Comparison of ENCODE assay signal across 20 cellular contexts in genomic region chr5:14200312-14200990, GRCh38.
DNase-seq lines count a peak whose midpoint lies in the region; ATAC-seq and TF ChIP-seq lines count a peak whose summit lies in the region.
"Had no signal": no experiment of that assay in that cellular context is flagged by ENCODE, and none has a peak within 500 bp of the region (broad histone marks: within the 10 kb centered on the region; RNA-seq: fewer than 3 reads in every experiment).

No MANE protein-coding gene starts in this region.

- peaks cover 5% of the 10 kb centered on the region for H3K36me3 Mint-ChIP-seq in stimulated activated memory B cell treated with anti-CD40 and anti-IgM and Interleukin-4, amounts not matched to agents 10 μg/mL and 1 μg/mL and 100 μg/mL, for 72 hours
- H3K36me3 Mint-ChIP-seq: activated naive CD8-positive, alpha-beta T cell treated with anti-CD3 and anti-CD28 coated beads for 36 hours had no signal

- no peak for TF ChIP-seq CTCF in RWPE2 (IDR thresholded peaks at IDR 0.05; ENCODE audit: poor library complexity, severe bottlenecking)

- H3K27me3 Mint-ChIP-seq in stimulated activated memory B cell treated with anti-CD40 and anti-IgM and Interleukin-4, amounts not matched to agents 10 μg/mL and 1 μg/mL and 100 μg/mL, for 72 hours: no peaks in the 10 kb centered on the region

- H3K4me1 Mint-ChIP-seq in stimulated activated memory B cell treated with anti-CD40 and anti-IgM and Interleukin-4, amounts not matched to agents 10 μg/mL and 1 μg/mL and 100 μg/mL, for 72 hours: peaks cover 75% of the 10 kb centered on the region

- H3K9me3 ChIP-seq in RWPE2 (ENCODE audit: severe bottlenecking) (no peaks in the 10 kb centered on the region), muscle layer of colon (ENCODE audit: low read length) (no peaks in the 10 kb centered on the region)
- H3K9me3 ChIP-seq: SK-N-SH, upper lobe of left lung had no signal

- H3K4me1 ChIP-seq in RWPE2 (ENCODE audit: insufficient read depth, poor library complexity, severe bottlenecking) (peaks cover 47% of the 10 kb centered on the region), muscle layer of colon (ENCODE audit: insufficient read depth, low read length) (peaks cover 59% of the 10 kb centered on the region)

- H3K27ac Mint-ChIP-seq in stimulated activated memory B cell treated with anti-CD40 and anti-IgM and Interleukin-4, amounts not matched to agents 10 μg/mL and 1 μg/mL and 100 μg/mL, for 72 hours: peak overlapping the region; percentile 45
- H3K27ac Mint-ChIP-seq: activated naive CD8-positive, alpha-beta T cell treated with anti-CD3 and anti-CD28 coated beads for 36 hours had no signal

- H3K27ac ChIP-seq in RWPE2 (ENCODE audit: poor library complexity, severe bottlenecking) (peak overlapping the region; percentile 99), muscle layer of colon (ENCODE audit: low read depth, low read length) (peak overlapping the region; percentile 7)
- H3K27ac ChIP-seq: 22Rv1, PC-9, upper lobe of left lung had no signal

- no peak overlapping the region for H3K4me3 Mint-ChIP-seq in stimulated activated memory B cell treated with anti-CD40 and anti-IgM and Interleukin-4, amounts not matched to agents 10 μg/mL and 1 μg/mL and 100 μg/mL, for 72 hours
- H3K4me3 Mint-ChIP-seq: activated naive CD8-positive, alpha-beta T cell treated with anti-CD3 and anti-CD28 coated beads for 36 hours had no signal

- peak; percentile 51 for DNase-seq in NCI-H146 treated with DMSO at 0.1 percent for 48 hours (lab: John Stamatoyannopoulos, UW; ENCODE audit: unreplicated experiment)
- DNase-seq in NCI-H146 (lab: John Stamatoyannopoulos, UW): no peak
- no peak for DNase-seq in RWPE2 (ENCODE audit: low spot score)
- no peak for DNase-seq in dedifferentiated amniotic fluid mesenchymal stem cell (ENCODE audit: extremely low spot score)
- no peak for DNase-seq in stimulated activated CD8-positive, alpha-beta memory T cell treated with anti-CD3 and anti-CD28 coated beads, Interleukin-4, amount 100 ng/mL, for 48 hours
- DNase-seq: activated CD4-positive, CD25-positive, alpha-beta regulatory T cell treated with anti-CD3 and anti-CD28 coated beads, Interleukin-2, amount 50 U/mL, for 72 hours; activated CD8-positive, alpha-beta memory T cell treated with anti-CD3 and anti-CD28 coated beads for 24 hours; activated naive CD8-positive, alpha-beta T cell treated with anti-CD3 and anti-CD28 coated beads for 36 hours; DMS 273 treated with DMSO at 0.1 percent for 48 hours; GDM1; H7; midbrain; PC-9; SK-N-SH; stimulated activated naive CD4-positive, alpha-beta T cell treated with Interleukin-2 at 50 U/mL for 16 hours; upper lobe of left lung had no signal

- H3K27me3 ChIP-seq in RWPE2 (ENCODE audit: insufficient read depth, poor library complexity, severe bottlenecking) (no peaks in the 10 kb centered on the region), muscle layer of colon (ENCODE audit: control insufficient read depth in 1 of 2, insufficient read depth in 2 of 2, low read length in 2 of 2) (no peaks in the 10 kb centered on the region)
- H3K27me3 ChIP-seq: upper lobe of left lung had no signal

- no peak for ATAC-seq in RWPE2 (ENCODE audit: low read depth)
- ATAC-seq in stimulated activated memory B cell treated with anti-CD40 and anti-IgM and Interleukin-4, amounts not matched to agents 10 μg/mL and 1 μg/mL and 100 μg/mL, for 72 hours: no peak
- no peak for ATAC-seq in HG02642 (IDR thresholded peaks at IDR 0.05; ENCODE audit: poor library complexity, unreplicated experiment)

- H3K4me3 ChIP-seq in RWPE2 (ENCODE audit: severe bottlenecking): no peak overlapping the region
- no peak overlapping the region for H3K4me3 ChIP-seq in muscle layer of colon (ENCODE audit: low read depth in 1 of 2, low read length in 2 of 2)
- H3K4me3 ChIP-seq: PC-9, upper lobe of left lung had no signal

- H3K9ac ChIP-seq in muscle layer of colon (ENCODE audit: low read length): no peak overlapping the region

- no peaks in the 10 kb centered on the region for H3K9me3 Mint-ChIP-seq in stimulated activated memory B cell treated with anti-CD40 and anti-IgM and Interleukin-4, amounts not matched to agents 10 μg/mL and 1 μg/mL and 100 μg/mL, for 72 hours
- H3K9me3 Mint-ChIP-seq: activated naive CD8-positive, alpha-beta T cell treated with anti-CD3 and anti-CD28 coated beads for 36 hours had no signal

- H3K36me3 ChIP-seq in RWPE2 (ENCODE audit: low read depth) (no peaks in the 10 kb centered on the region; the same call in 1 of the 2 replicates), muscle layer of colon (ENCODE audit: insufficient read depth, low read length) (no peaks in the 10 kb centered on the region)
- H3K36me3 ChIP-seq: upper lobe of left lung had no signal
